Comparison of ENCODE assay signal across 25 cellular contexts in genomic region chr11:123585721-123586120, GRCh38.
DNase-seq lines count a peak whose midpoint lies in the region; ATAC-seq and TF ChIP-seq lines count a peak whose summit lies in the region.
"Had no signal": no experiment of that assay in that cellular context is flagged by ENCODE, and none has a peak within 500 bp of the region (broad histone marks: within the 10 kb centered on the region; RNA-seq: fewer than 3 reads in every experiment).

No MANE protein-coding gene starts in this region.

- H3K9me3 ChIP-seq in BLaER1 (no peaks in the 10 kb centered on the region), neural progenitor cell (ENCODE audit: low read depth) (no peaks in the 10 kb centered on the region)
- H3K9me3 ChIP-seq in effector memory CD4-positive, alpha-beta T cell (ENCODE audit: control insufficient read depth, low read length) = no peaks in the 10 kb centered on the region
- H3K9me3 ChIP-seq: left lung, right lobe of liver, thyroid gland, vagina had no signal

- H3K4me1 ChIP-seq in BLaER1 (peaks cover 39% of the 10 kb centered on the region), neural progenitor cell (peaks cover 20% of the 10 kb centered on the region)
- H3K4me1 ChIP-seq in effector memory CD4-positive, alpha-beta T cell (ENCODE audit: control insufficient read depth, insufficient read depth, low read length, poor library complexity, severe bottlenecking) = no peaks in the 10 kb centered on the region
- H3K4me1 ChIP-seq: right lobe of liver had no signal

- H3K9me3 Mint-ChIP-seq in brain (no peaks in the 10 kb centered on the region), neural progenitor cell (no peaks in the 10 kb centered on the region)
- H3K9me3 Mint-ChIP-seq in activated T-helper 2 cell treated with anti-CD3 and anti-CD28 coated beads, Interferon-gamma antibody, Interleukin-2, Interleukin-4, amounts not matched to agents 10 μg/mL and 5 μg/mL and 100 μg/mL, durations not matched to agents 14 hours and 24 hours and 36 hours = no peaks in the 10 kb centered on the region
- H3K9me3 Mint-ChIP-seq: activated T-cell treated with anti-CD3 and anti-CD28 coated beads, Interleukin-2, amount 50 U/mL, for 4 hours; IgD-negative memory B cell had no signal

- peak overlapping the region; percentile 67 for H3K27ac ChIP-seq in BLaER1
- no peak overlapping the region for H3K27ac ChIP-seq in neural progenitor cell
- H3K27ac ChIP-seq in effector memory CD4-positive, alpha-beta T cell (ENCODE audit: insufficient read depth, low read length, poor library complexity, severe bottlenecking) = no peak overlapping the region
- H3K27ac ChIP-seq: left lung, right lobe of liver, SK-N-MC, thyroid gland, vagina had no signal

- H3K4me3 Mint-ChIP-seq in brain = no peak overlapping the region
- no peak overlapping the region for H3K4me3 Mint-ChIP-seq in neural progenitor cell
- H3K4me3 Mint-ChIP-seq in activated T-helper 2 cell treated with anti-CD3 and anti-CD28 coated beads, Interferon-gamma antibody, Interleukin-2, Interleukin-4, amounts not matched to agents 10 μg/mL and 5 μg/mL and 100 μg/mL, durations not matched to agents 14 hours and 24 hours and 36 hours (ENCODE audit: low read depth) = no peak overlapping the region
- H3K4me3 Mint-ChIP-seq: activated CD8-positive, alpha-beta memory T cell treated with anti-CD3 and anti-CD28 coated beads, Interleukin-2, amount 10 ng/mL, durations not matched to agents 7 days and 5 days; activated T-cell treated with anti-CD3 and anti-CD28 coated beads, Interleukin-2, amount 50 U/mL, for 4 hours; IgD-negative memory B cell had no signal

- no peaks in the 10 kb centered on the region for H3K79me2 ChIP-seq in neural progenitor cell (ENCODE audit: low read depth)

- H3K4me3 ChIP-seq in BLaER1 (no peak overlapping the region), neural progenitor cell (no peak overlapping the region)
- no peak overlapping the region for H3K4me3 ChIP-seq in effector memory CD4-positive, alpha-beta T cell (ENCODE audit: insufficient read depth, low read depth, low read length, poor library complexity, severe bottlenecking)
- H3K4me3 ChIP-seq: dorsolateral prefrontal cortex, left lung, right lobe of liver, SK-N-MC, thyroid gland, vagina had no signal

- DNase-seq in HT-29 (ENCODE audit: low spot score) = peak; percentile 37
- DNase-seq in neural progenitor cell (ENCODE audit: low spot score) = peak; percentile 15
- no peak for DNase-seq in effector memory CD4-positive, alpha-beta T cell
- no peak for DNase-seq in activated T-helper 2 cell treated with anti-CD3 and anti-CD28 coated beads, Interferon-gamma antibody, Interleukin-2, Interleukin-4, amounts not matched to agents 10 μg/mL and 5 μg/mL and 100 μg/mL, durations not matched to agents 14 hours and 24 hours and 36 hours (ENCODE audit: low spot score)
- DNase-seq in stimulated activated naive CD8-positive, alpha-beta T cell treated with anti-CD3 and anti-CD28 coated beads, Interleukin-15, Interleukin-2, amounts not matched to agents 100 U/mL and 50 U/mL, for 24 hours = no peak
- DNase-seq: activated CD4-positive, alpha-beta T cell treated with anti-CD3 and anti-CD28 coated beads, Interleukin-2, amount 50 U/mL, for 4 hours; activated CD8-positive, alpha-beta memory T cell treated with anti-CD3 and anti-CD28 coated beads, Interleukin-2, amount 10 ng/mL, durations not matched to agents 7 days and 5 days; activated T-cell treated with anti-CD3 and anti-CD28 coated beads, Interleukin-2, amount 50 U/mL, for 4 hours; COR-L47; DMS79; dorsolateral prefrontal cortex; left lung; mesenchymal stem cell; NCI-H1048; NCI-H187; PC-3; right lobe of liver; T-helper 1 cell; thyroid gland had no signal

- peaks cover 32% of the 10 kb centered on the region for H3K4me1 Mint-ChIP-seq in brain
- peaks cover 25% of the 10 kb centered on the region for H3K4me1 Mint-ChIP-seq in neural progenitor cell
- peaks cover 4% of the 10 kb centered on the region for H3K4me1 Mint-ChIP-seq in activated T-helper 2 cell treated with anti-CD3 and anti-CD28 coated beads, Interferon-gamma antibody, Interleukin-2, Interleukin-4, amounts not matched to agents 10 μg/mL and 5 μg/mL and 100 μg/mL, durations not matched to agents 14 hours and 24 hours and 36 hours (ENCODE audit: low read depth)

- H4K20me1 ChIP-seq in BLaER1 (peaks cover 18% of the 10 kb centered on the region), neural progenitor cell (ENCODE audit: low read depth) (peaks cover 18% of the 10 kb centered on the region)

- H3K27me3 Mint-ChIP-seq in brain = no peaks in the 10 kb centered on the region
- H3K27me3 Mint-ChIP-seq in neural progenitor cell (ENCODE audit: insufficient read depth, low read depth) = peaks cover 7% of the 10 kb centered on the region
- H3K27me3 Mint-ChIP-seq in activated T-helper 2 cell treated with anti-CD3 and anti-CD28 coated beads, Interferon-gamma antibody, Interleukin-2, Interleukin-4, amounts not matched to agents 10 μg/mL and 5 μg/mL and 100 μg/mL, durations not matched to agents 14 hours and 24 hours and 36 hours (ENCODE audit: low read depth) = no peaks in the 10 kb centered on the region
- H3K27me3 Mint-ChIP-seq: activated CD8-positive, alpha-beta memory T cell treated with anti-CD3 and anti-CD28 coated beads, Interleukin-2, amount 10 ng/mL, durations not matched to agents 7 days and 5 days; IgD-negative memory B cell had no signal

- H3K9ac ChIP-seq in BLaER1 = 0 out of 2 replicates have a peak overlapping the region, but pooled peaks have one; percentile 41
- no peak overlapping the region for H3K9ac ChIP-seq in neural progenitor cell

- H3K27ac Mint-ChIP-seq in brain (peak overlapping the region in 3 of 5 experiments; percentile 1 to 26 (median 2)), neural progenitor cell (peak overlapping the region; percentile 2)
- H3K27ac Mint-ChIP-seq in activated T-helper 2 cell treated with anti-CD3 and anti-CD28 coated beads, Interferon-gamma antibody, Interleukin-2, Interleukin-4, amounts not matched to agents 10 μg/mL and 5 μg/mL and 100 μg/mL, durations not matched to agents 14 hours and 24 hours and 36 hours = no peak overlapping the region
- H3K27ac Mint-ChIP-seq: activated CD8-positive, alpha-beta memory T cell treated with anti-CD3 and anti-CD28 coated beads, Interleukin-2, amount 10 ng/mL, durations not matched to agents 7 days and 5 days; IgD-negative memory B cell had no signal

- H3F3A ChIP-seq in neural progenitor cell (ENCODE audit: low read depth) = peaks cover 10% of the 10 kb centered on the region

- H3K36me3 Mint-ChIP-seq in brain = no peaks in the 10 kb centered on the region
- H3K36me3 Mint-ChIP-seq in neural progenitor cell = no peaks in the 10 kb centered on the region
- peaks cover 34% of the 10 kb centered on the region for H3K36me3 Mint-ChIP-seq in activated T-helper 2 cell treated with anti-CD3 and anti-CD28 coated beads, Interferon-gamma antibody, Interleukin-2, Interleukin-4, amounts not matched to agents 10 μg/mL and 5 μg/mL and 100 μg/mL, durations not matched to agents 14 hours and 24 hours and 36 hours (ENCODE audit: low read depth)
- H3K36me3 Mint-ChIP-seq: IgD-negative memory B cell had no signal

- H3K36me3 ChIP-seq in BLaER1 (peaks cover 36% of the 10 kb centered on the region), neural progenitor cell (no peaks in the 10 kb centered on the region)
- no peaks in the 10 kb centered on the region for H3K36me3 ChIP-seq in effector memory CD4-positive, alpha-beta T cell (ENCODE audit: control insufficient read depth, insufficient read depth, low read length)
- H3K36me3 ChIP-seq: right lobe of liver, thyroid gland, vagina had no signal

- TF ChIP-seq CTCF in brain (conservative IDR thresholded peaks at IDR 0.05) = no peak
- no peak for TF ChIP-seq CTCF in neural progenitor cell (IDR thresholded peaks at IDR 0.05)

- intact Hi-C loops in activated T-helper 2 cell treated with anti-CD3 and anti-CD28 coated beads, Interferon-gamma antibody, Interleukin-2, Interleukin-4, amounts not matched to agents 10 μg/mL and 5 μg/mL and 100 μg/mL, durations not matched to agents 14 hours and 24 hours and 36 hours (cut with micrococcal nuclease) = no loop called here

- H3K27me3 ChIP-seq in BLaER1 (no peaks in the 10 kb centered on the region), neural progenitor cell (no peaks in the 10 kb centered on the region)
- H3K27me3 ChIP-seq in effector memory CD4-positive, alpha-beta T cell (replicated peaks; ENCODE audit: control insufficient read depth, insufficient read depth, low read length, poor library complexity, severe bottlenecking) = no peaks in the 10 kb centered on the region
- H3K27me3 ChIP-seq: dorsolateral prefrontal cortex, right lobe of liver, thyroid gland, vagina had no signal

- no peak overlapping the region for H2AFZ ChIP-seq in neural progenitor cell (replicated peaks)

- no peak for ATAC-seq in stimulated activated naive CD8-positive, alpha-beta T cell treated with anti-CD3 and anti-CD28 coated beads, Interleukin-15, Interleukin-2, amounts not matched to agents 100 U/mL and 50 U/mL, for 24 hours
- ATAC-seq: activated CD4-positive, CD25-positive, alpha-beta regulatory T cell treated with anti-CD3 and anti-CD28 coated beads, Interleukin-2, amount 50 U/mL, for 24 hours; activated CD8-positive, alpha-beta memory T cell treated with anti-CD3 and anti-CD28 coated beads, Interleukin-2, amount 10 ng/mL, durations not matched to agents 7 days and 5 days; activated T-cell treated with anti-CD3 and anti-CD28 coated beads, Interleukin-2, amount 50 U/mL, for 4 hours; left lung; PC-3 had no signal

- H3K4me2 ChIP-seq in BLaER1 (peak overlapping the region; percentile 60), neural progenitor cell (peak overlapping the region; percentile 35)

Comparison
In these comparisons a context has a peak if more than half of its experiments do, and no peak if none do; other contexts are left out.
1. DNase-seq: peak in HT-29 (single experiment) and neural progenitor cell (single experiment); none in effector memory CD4-positive, alpha-beta T cell (0 of 3), activated T-helper 2 cell treated with anti-CD3 and anti-CD28 coated beads, Interferon-gamma antibody, Interleukin-2, Interleukin-4, amounts not matched to agents 10 μg/mL and 5 μg/mL and 100 μg/mL, durations not matched to agents 14 hours and 24 hours and 36 hours (single experiment) and stimulated activated naive CD8-positive, alpha-beta T cell treated with anti-CD3 and anti-CD28 coated beads, Interleukin-15, Interleukin-2, amounts not matched to agents 100 U/mL and 50 U/mL, for 24 hours (single experiment).